11 cellular contexts compared by ENCODE assay signal in the genomic region with DNA sequence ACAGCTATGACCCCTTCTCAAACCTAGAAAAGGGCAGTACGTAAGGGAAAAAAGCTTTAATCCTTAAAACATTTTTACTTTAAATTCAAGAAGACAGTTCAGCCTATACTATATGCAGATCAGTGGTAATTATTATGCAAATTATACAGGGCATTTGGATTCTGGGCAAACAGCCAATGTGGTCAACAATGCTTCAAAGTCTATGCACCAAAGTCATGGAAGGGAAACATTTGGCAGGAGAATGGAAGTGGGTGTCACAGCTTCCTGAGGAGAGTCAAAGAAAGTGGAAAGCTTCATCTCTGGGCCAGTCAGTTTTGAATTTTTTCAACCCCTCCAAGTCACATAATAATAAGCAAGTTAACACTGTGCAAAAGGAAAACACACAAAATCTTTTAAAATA.
A peak's percentile ranks its signal among the peaks of the same experiment; 100 is the strongest.
DNase-seq lines count a peak whose midpoint lies in the region; ATAC-seq and TF ChIP-seq lines count a peak whose summit lies in the region.
"Had no signal": no experiment of that assay in that cellular context is flagged by ENCODE, and none has a peak within 500 bp of the region (broad histone marks: within the 10 kb centered on the region; RNA-seq: fewer than 3 reads in every experiment).

No MANE protein-coding gene starts in this region.

- H3T11ph ChIP-seq in H9 (ENCODE audit: low read length) = no peak overlapping the region

- no peaks in the 10 kb centered on the region for H4K20me1 ChIP-seq in H9 (ENCODE audit: control insufficient read depth, insufficient read depth, insufficient read length)

- H2BK5ac ChIP-seq in H9 (ENCODE audit: insufficient read length, low read length) = no peak overlapping the region

- H2BK120ac ChIP-seq in H9 (ENCODE audit: low read depth, low read length, poor library complexity, severe bottlenecking) = no peak overlapping the region

- no peaks in the 10 kb centered on the region for H3K9me3 ChIP-seq in H9 (ENCODE audit: control insufficient read depth, low read depth, low read length)
- no peaks in the 10 kb centered on the region for H3K9me3 ChIP-seq in CD4-positive, alpha-beta memory T cell (ENCODE audit: control insufficient read depth in 1 of 2, low read length in 2 of 2)
- no peaks in the 10 kb centered on the region for H3K9me3 ChIP-seq in WERI-Rb-1 (ENCODE audit: severe bottlenecking)
- H3K9me3 ChIP-seq: spleen, thoracic aorta had no signal

- no peak overlapping the region for H4K5ac ChIP-seq in H9 (ENCODE audit: insufficient read length, low read depth, low read length)

- no peak overlapping the region for H3K4me3 ChIP-seq in choroid plexus epithelial cell (ENCODE audit: low read depth, low read length)
- no peak overlapping the region for H3K4me3 ChIP-seq in CD4-positive, alpha-beta memory T cell (ENCODE audit: low read length in 2 of 2)
- no peak overlapping the region for H3K4me3 ChIP-seq in WERI-Rb-1 (ENCODE audit: low read depth, low read length)
- H3K4me3 ChIP-seq: GM12878, spleen, thoracic aorta had no signal

- no peaks in the 10 kb centered on the region for H3K23me2 ChIP-seq in H9 (ENCODE audit: insufficient read length, low read depth, low read length, poor library complexity, severe bottlenecking)

- no peaks in the 10 kb centered on the region for H3K27me3 Mint-ChIP-seq in H9 (ENCODE audit: low read depth)
- H3K27me3 Mint-ChIP-seq in CD4-positive, alpha-beta memory T cell = no peaks in the 10 kb centered on the region

- intact Hi-C loops in CD4-positive, alpha-beta memory T cell (cut with micrococcal nuclease) = no loop called here

- peaks cover 0 to 1% (median 0%) of the 10 kb centered on the region in 3 experiments; a peak in 1 of 7 replicates for H3K36me3 Mint-ChIP-seq in H9 (ENCODE audit: insufficient read depth in 1 of 3, low read depth in 3 of 3)
- H3K36me3 Mint-ChIP-seq in CD4-positive, alpha-beta memory T cell = peaks cover 33 to 41% of the 10 kb centered on the region in 2 donors

- TF ChIP-seq CTCF in H9 (conservative IDR thresholded peaks at IDR 0.05) = no peak
- no peak for TF ChIP-seq CTCF in choroid plexus epithelial cell (conservative IDR thresholded peaks at IDR 0.05; ENCODE audit: low read depth, low read length)
- TF ChIP-seq CTCF in WERI-Rb-1 (IDR thresholded peaks at IDR 0.05; ENCODE audit: low read depth, low read length) = no peak

- no peak overlapping the region for H3K4me2 ChIP-seq in H9 (ENCODE audit: insufficient read depth, insufficient read length, low read length)

- no peak overlapping the region for H3K14ac ChIP-seq in H9 (ENCODE audit: insufficient read depth, low read length)

- DNase-seq in H9 (no peak), NCI-H226 (peak; percentile 6), choroid plexus epithelial cell (ENCODE audit: low read depth) (peak; percentile 52), nucleus accumbens (lab: John Stamatoyannopoulos, UW) (peak in 39 of 56 donors; percentile 1 to 75 (median 30)), WERI-Rb-1 (no peak)
- DNase-seq in CD4-positive, alpha-beta memory T cell = no peak
- DNase-seq: amniotic stem cell, spleen had no signal

- WGBS in H9 (ENCODE audit: extremely low coverage, insufficient read length, low lambda C conversion rate) = no CpG with 5 or more reads among the region's 1 CpG

- H4K91ac ChIP-seq in H9 (ENCODE audit: insufficient read length, low read depth, low read length) = no peak overlapping the region

- no peak overlapping the region for H3K4me3 Mint-ChIP-seq in H9
- no peak overlapping the region for H3K4me3 Mint-ChIP-seq in CD4-positive, alpha-beta memory T cell

- peaks cover 2% of the 10 kb centered on the region for H3K79me1 ChIP-seq in H9 (ENCODE audit: insufficient read depth, low read depth, low read length, poor library complexity, severe bottlenecking)

- no peak overlapping the region for H2BK15ac ChIP-seq in H9 (ENCODE audit: low read depth, low read length)

- CTCF ChIA-PET in CD4-positive, alpha-beta memory T cell (lab: Charles Lee; ENCODE audit: partially characterized antibody) = no interaction called here

- no peak overlapping the region for H3K27ac ChIP-seq in H9 (ENCODE audit: insufficient read length, low read depth, low read length)
- H3K27ac ChIP-seq in CD4-positive, alpha-beta memory T cell (ENCODE audit: low read depth, low read length) = no peak overlapping the region
- H3K27ac ChIP-seq in WERI-Rb-1 = no peak overlapping the region
- H3K27ac ChIP-seq: spleen, thoracic aorta had no signal

- H3K18ac ChIP-seq in H9 (ENCODE audit: insufficient read length, low read depth, low read length) = no peak overlapping the region

- H2BK12ac ChIP-seq in H9 (ENCODE audit: insufficient read length, low read depth, low read length) = no peak overlapping the region

- POLR2A ChIA-PET in CD4-positive, alpha-beta memory T cell (lab: Charles Lee; ENCODE audit: partially characterized antibody) = interaction anchor here (0.6 kb wide), 1 partner anchor 26 kb away, joined by 3 read pairs; no protein-coding TSS in a partner anchor

- no peak overlapping the region for H2AK5ac ChIP-seq in H9 (ENCODE audit: insufficient read length, low read length)

- no peak overlapping the region for H4K8ac ChIP-seq in H9 (replicated peaks; ENCODE audit: insufficient read length, low read depth, low read length)

- no peak overlapping the region for H3K56ac ChIP-seq in H9 (ENCODE audit: insufficient read length, low read depth, low read length)

- peak overlapping the region in 2 of 3 experiments; percentile 25 to 88; a peak in 2 of 7 replicates for H3K27ac Mint-ChIP-seq in H9
- H3K27ac Mint-ChIP-seq in CD4-positive, alpha-beta memory T cell = no peak overlapping the region

- H3K79me2 ChIP-seq in H9 (ENCODE audit: insufficient read depth, low read length) = no peaks in the 10 kb centered on the region

- H3K27me3 ChIP-seq in H9 (ENCODE audit: insufficient read depth, low read length) (no peaks in the 10 kb centered on the region), WERI-Rb-1 (ENCODE audit: insufficient read depth, low read depth, severe bottlenecking) (no peaks in the 10 kb centered on the region)
- no peaks in the 10 kb centered on the region for H3K27me3 ChIP-seq in CD4-positive, alpha-beta memory T cell (ENCODE audit: insufficient read depth, low read length)
- H3K27me3 ChIP-seq: spleen had no signal

- H2AFZ ChIP-seq in H9 (ENCODE audit: low read length) = no peak overlapping the region

- no peak overlapping the region for H3K23ac ChIP-seq in H9 (ENCODE audit: insufficient read length, low read depth, low read length)

- ATAC-seq in HG03469 (IDR thresholded peaks at IDR 0.05; ENCODE audit: unreplicated experiment) = no peak
- ATAC-seq: GM12878 had no signal

- peaks cover 3% of the 10 kb centered on the region; the same call in 1 of the 2 replicates for H3K4me1 ChIP-seq in H9 (ENCODE audit: insufficient read depth, low read length)
- H3K4me1 ChIP-seq in CD4-positive, alpha-beta memory T cell (ENCODE audit: insufficient read depth, low read length) = no peaks in the 10 kb centered on the region

- H3K4me1 Mint-ChIP-seq in H9 = peaks cover 40 to 53% of the 10 kb centered on the region in 2 experiments
- peaks cover 10 to 40% (median 16%) of the 10 kb centered on the region in 4 donors for H3K4me1 Mint-ChIP-seq in CD4-positive, alpha-beta memory T cell

- H3K9me3 Mint-ChIP-seq in H9 = no peaks in the 10 kb centered on the region; a peak in 1 of 5 replicates
- H3K9me3 Mint-ChIP-seq in CD4-positive, alpha-beta memory T cell = no peaks in the 10 kb centered on the region

- H2BK20ac ChIP-seq in H9 (ENCODE audit: low read depth, low read length, poor library complexity, severe bottlenecking) = no peak overlapping the region

- no peaks in the 10 kb centered on the region for H3K36me3 ChIP-seq in CD4-positive, alpha-beta memory T cell (ENCODE audit: insufficient read depth, low read length)
- peaks cover 5% of the 10 kb centered on the region; the same call in 1 of the 2 replicates for H3K36me3 ChIP-seq in WERI-Rb-1

- H3K9ac ChIP-seq in H9 (ENCODE audit: extremely low read depth, insufficient read length, low read length) = no peak overlapping the region

- H3K4ac ChIP-seq in H9 (ENCODE audit: low read depth, low read length) = no peak overlapping the region

Comparison
In these comparisons a context has a peak if more than half of its experiments do, and no peak if none do; other contexts are left out.
1. DNase-seq: peak in NCI-H226 (single experiment), choroid plexus epithelial cell (single experiment) and nucleus accumbens (39 of 56); none in H9 (single experiment), CD4-positive, alpha-beta memory T cell (0 of 5) and WERI-Rb-1 (single experiment).
2. H3K27ac Mint-ChIP-seq: peak in H9 (2 of 3); none in CD4-positive, alpha-beta memory T cell (0 of 7).